In genomic region chr12:63917864-63918742, GRCh38 we compare ENCODE assay signal across 8 cellular contexts.
DNase-seq lines count a peak whose midpoint lies in the region; ATAC-seq and TF ChIP-seq lines count a peak whose summit lies in the region.

No MANE protein-coding gene starts in this region.

- intact Hi-C loops in naive thymus-derived CD4-positive, alpha-beta T cell (cut with micrococcal nuclease) = no loop called here

- no peaks in the 10 kb centered on the region for H3K27me3 ChIP-seq in naive thymus-derived CD4-positive, alpha-beta T cell (ENCODE audit: control insufficient read depth in 2 of 2, insufficient read depth in 2 of 2, low read length in 2 of 2)

- H3K4me1 ChIP-seq in naive thymus-derived CD4-positive, alpha-beta T cell (ENCODE audit: control insufficient read depth in 2 of 2, insufficient read depth in 2 of 2, low read length in 2 of 2) = no peaks in the 10 kb centered on the region

- H3K4me3 Mint-ChIP-seq in chondrocyte (ENCODE audit: unreplicated experiment) = peak overlapping the region; percentile 35
- no peak overlapping the region for H3K4me3 Mint-ChIP-seq in naive thymus-derived CD4-positive, alpha-beta T cell
- no peak overlapping the region for H3K4me3 Mint-ChIP-seq in activated T-cell treated with anti-CD3 and anti-CD28 coated beads, Interleukin-2, amount 50 U/mL, for 24 hours

- POLR2A ChIA-PET in naive thymus-derived CD4-positive, alpha-beta T cell (lab: Charles Lee) = no interaction called here

- no peaks in the 10 kb centered on the region for H3K27me3 Mint-ChIP-seq in chondrocyte (ENCODE audit: low read depth)
- peaks cover 0 to 10% (median 0%) of the 10 kb centered on the region in 5 donors for H3K27me3 Mint-ChIP-seq in naive thymus-derived CD4-positive, alpha-beta T cell
- no peaks in the 10 kb centered on the region for H3K27me3 Mint-ChIP-seq in activated T-cell treated with anti-CD3 and anti-CD28 coated beads, Interleukin-2, amount 50 U/mL, for 24 hours

- no peaks in the 10 kb centered on the region for H3K9me3 ChIP-seq in naive thymus-derived CD4-positive, alpha-beta T cell (ENCODE audit: control insufficient read depth in 2 of 3, low read length in 3 of 3)

- H3K36me3 ChIP-seq in naive thymus-derived CD4-positive, alpha-beta T cell (ENCODE audit: control insufficient read depth in 2 of 3, insufficient read depth in 3 of 3, low read length in 3 of 3) = no peaks in the 10 kb centered on the region

- H3K36me3 Mint-ChIP-seq in chondrocyte (ENCODE audit: low read depth) = peaks cover 2% of the 10 kb centered on the region
- H3K36me3 Mint-ChIP-seq in naive thymus-derived CD4-positive, alpha-beta T cell = no peaks in the 10 kb centered on the region
- H3K36me3 Mint-ChIP-seq in activated T-cell treated with anti-CD3 and anti-CD28 coated beads, Interleukin-2, amount 50 U/mL, for 24 hours (ENCODE audit: low read depth) = no peaks in the 10 kb centered on the region

- H3K4me1 Mint-ChIP-seq in chondrocyte (ENCODE audit: low read depth) = peaks cover 70% of the 10 kb centered on the region
- H3K4me1 Mint-ChIP-seq in naive thymus-derived CD4-positive, alpha-beta T cell = peaks cover 0 to 5% (median 0%) of the 10 kb centered on the region in 7 donors
- H3K4me1 Mint-ChIP-seq in activated T-cell treated with anti-CD3 and anti-CD28 coated beads, Interleukin-2, amount 50 U/mL, for 24 hours (ENCODE audit: low read depth) = no peaks in the 10 kb centered on the region

- in situ Hi-C loops in KBM-7 (cut with MboI; ENCODE audit: low pct_unique_long_range_greater_than_20kb, low sequenced_read_pairs) = no loop called here

- no peak overlapping the region for H3K4me3 ChIP-seq in naive thymus-derived CD4-positive, alpha-beta T cell (ENCODE audit: low read length)

- CTCF ChIA-PET in naive thymus-derived CD4-positive, alpha-beta T cell (lab: Charles Lee) = no interaction called here

- no peak overlapping the region for H3K27ac ChIP-seq in naive thymus-derived CD4-positive, alpha-beta T cell (ENCODE audit: low read depth, low read length)

- H3K27ac Mint-ChIP-seq in chondrocyte (ENCODE audit: unreplicated experiment) = peak overlapping the region; percentile 98
- H3K27ac Mint-ChIP-seq in naive thymus-derived CD4-positive, alpha-beta T cell = no peak overlapping the region
- no peak overlapping the region for H3K27ac Mint-ChIP-seq in activated T-cell treated with anti-CD3 and anti-CD28 coated beads, Interleukin-2, amount 50 U/mL, for 24 hours

- DNase-seq in AML-193 (lab: John Stamatoyannopoulos, UW) (peak; percentile 97 to 99), KBM-7 (peak; percentile 35), chondrocyte (ENCODE audit: low spot score) (no peak), NCI-H82 treated with DMSO at 0.1 percent for 48 hours (lab: John Stamatoyannopoulos, UW; ENCODE audit: unreplicated experiment) (no peak), SK-N-DZ (ENCODE audit: low spot score) (no peak)
- no peak for DNase-seq in naive thymus-derived CD4-positive, alpha-beta T cell
- DNase-seq in activated T-cell treated with anti-CD3 and anti-CD28 coated beads, Interleukin-2, amount 50 U/mL, for 24 hours = no peak

- peak; percentile 74 for ATAC-seq in GM19467 (IDR thresholded peaks at IDR 0.05; ENCODE audit: unreplicated experiment)
- ATAC-seq in naive thymus-derived CD4-positive, alpha-beta T cell = peak; percentile 84

- no peak for TF ChIP-seq CTCF in chondrocyte (IDR thresholded peaks at IDR 0.05)

- H3K9me3 Mint-ChIP-seq in chondrocyte (ENCODE audit: low read depth) = peaks cover 5% of the 10 kb centered on the region
- no peaks in the 10 kb centered on the region for H3K9me3 Mint-ChIP-seq in naive thymus-derived CD4-positive, alpha-beta T cell
- H3K9me3 Mint-ChIP-seq in activated T-cell treated with anti-CD3 and anti-CD28 coated beads, Interleukin-2, amount 50 U/mL, for 24 hours = no peaks in the 10 kb centered on the region

Comparison
In these comparisons a context has a peak if more than half of its experiments do, and no peak if none do; other contexts are left out.
1. DNase-seq: peak in AML-193 (2 of 2) and KBM-7 (single experiment); none in chondrocyte (single experiment), naive thymus-derived CD4-positive, alpha-beta T cell (0 of 9), NCI-H82 treated with DMSO at 0.1 percent for 48 hours (single experiment), SK-N-DZ (single experiment) and activated T-cell treated with anti-CD3 and anti-CD28 coated beads, Interleukin-2, amount 50 U/mL, for 24 hours (single experiment).